Comparison of ENCODE assay signal across 2 cellular contexts in genomic region chr6:42915737-42916136, GRCh38.
TF ChIP-seq lines count a peak whose summit lies in the region.

A gene with protein sequence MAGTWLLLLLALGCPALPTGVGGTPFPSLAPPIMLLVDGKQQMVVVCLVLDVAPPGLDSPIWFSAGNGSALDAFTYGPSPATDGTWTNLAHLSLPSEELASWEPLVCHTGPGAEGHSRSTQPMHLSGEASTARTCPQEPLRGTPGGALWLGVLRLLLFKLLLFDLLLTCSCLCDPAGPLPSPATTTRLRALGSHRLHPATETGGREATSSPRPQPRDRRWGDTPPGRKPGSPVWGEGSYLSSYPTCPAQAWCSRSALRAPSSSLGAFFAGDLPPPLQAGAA (plus strand): TSS chr6:42916053. CDS start chr6:42916070, 17 bp downstream.

TF ChIP-seq in GM12891, 5 proteins besides CTCF, POLR2A, EP300 and RAD21:
- TF ChIP-seq POU2F2 (IDR thresholded peaks at IDR 0.05; ENCODE audit: low read depth, low read length) (no peak), TAF1 (IDR thresholded peaks at IDR 0.05; ENCODE audit: low read depth, low read length) (no peak), SPI1 (IDR thresholded peaks at IDR 0.05; ENCODE audit: low read depth, low read length) (no peak), POLR2AphosphoS5 (IDR thresholded peaks at IDR 0.05; ENCODE audit: low read depth, low read length) (no peak), PAX5 (IDR thresholded peaks at IDR 0.05; ENCODE audit: insufficient read depth, low read length, severe bottlenecking) (no peak)

TF ChIP-seq in HepG2, 621 proteins besides CTCF, POLR2A, EP300 and RAD21:
- TF ChIP-seq ZNF782 (CRISPR knock-in tag; IDR thresholded peaks at IDR 0.05; ENCODE audit: borderline replicate concordance) = no peak
- TF ChIP-seq ZNF687 (CRISPR knock-in tag; IDR thresholded peaks at IDR 0.05) = peak; percentile 30; the same call in 1 of the 2 replicates
- TF ChIP-seq MTA1 (CRISPR knock-in tag; IDR thresholded peaks at IDR 0.05; ENCODE audit: borderline replicate concordance) = peak; percentile 45; the same call in 1 of the 2 replicates
TF ChIP-seq in HepG2: peak in this region for 2.
